In the genomic region with DNA sequence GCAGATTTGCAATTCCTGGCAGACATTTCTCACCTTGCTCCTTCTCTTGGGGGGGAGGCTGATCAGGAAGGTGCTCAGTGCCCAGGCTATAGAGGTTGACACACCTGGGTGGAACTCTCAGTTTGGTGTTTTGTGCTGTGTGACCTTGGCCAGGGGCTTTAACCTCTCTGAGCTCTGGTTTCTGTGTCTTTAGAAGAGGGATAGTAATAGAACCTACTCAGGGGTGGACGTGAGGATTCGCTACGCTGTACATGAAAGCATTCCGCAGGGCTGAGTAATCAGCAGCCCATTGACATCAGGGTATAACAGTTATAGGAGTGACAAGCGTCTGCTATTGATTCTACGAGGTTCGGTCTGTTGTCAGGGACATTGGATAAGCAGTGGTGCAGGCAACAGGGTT, we compare ENCODE assay signal across 29 cellular contexts.
DNase-seq lines count a peak whose midpoint lies in the region; ATAC-seq, FAIRE-seq and TF ChIP-seq lines count a peak whose summit lies in the region.
"Had no signal": no experiment of that assay in that cellular context is flagged by ENCODE, and none has a peak within 500 bp of the region (broad histone marks: within the 10 kb centered on the region; RNA-seq: fewer than 3 reads in every experiment).

No MANE protein-coding gene starts in this region.

- no peak overlapping the region for H4K8ac ChIP-seq in IMR-90 (ENCODE audit: low read depth in 2 of 2, low read length in 2 of 2)

- peak overlapping the region in 3 of 5 experiments; percentile 69 to 86 (median 83) for H3K27ac Mint-ChIP-seq in brain
- no peak overlapping the region for H3K27ac Mint-ChIP-seq in nephron progenitor cell
- H3K27ac Mint-ChIP-seq: activated CD4-positive, alpha-beta memory T cell treated with anti-CD3 and anti-CD28 coated beads for 36 hours; activated T-helper 1 cell treated with anti-CD3 and anti-CD28 coated beads, Interleukin-12 subunit alpha, Interleukin-12 subunit beta, Interleukin-2, Interleukin-4 antibody, amounts not matched to agents 30 ng/mL and 10 ng/mL and 1 ng/mL, durations not matched to agents 14 hours and 24 hours and 36 hours; immature natural killer cell; stimulated activated memory B cell treated with anti-CD40 and anti-IgM and Interleukin-4, amounts not matched to agents 10 μg/mL and 1 μg/mL and 100 μg/mL, for 72 hours; T-helper 17 cell had no signal

- no peaks in the 10 kb centered on the region for H4K20me1 ChIP-seq in IMR-90 (ENCODE audit: insufficient read depth, low read length)
- H4K20me1 ChIP-seq: BLaER1 had no signal

- no peak overlapping the region for H4K5ac ChIP-seq in IMR-90 (ENCODE audit: low read depth, low read length)

- TF ChIP-seq CTCF in IMR-90 (conservative IDR thresholded peaks at IDR 0.05; ENCODE audit: low read depth, low read length) (no peak), brain (conservative IDR thresholded peaks at IDR 0.05) (no peak), sigmoid colon (IDR thresholded peaks at IDR 0.05) (no peak), kidney (IDR thresholded peaks at IDR 0.05; ENCODE audit: borderline replicate concordance, extremely low read depth, insufficient read depth) (no peak), nephron progenitor cell (IDR thresholded peaks at IDR 0.05) (no peak)

- ATAC-seq in IMR-90 (ENCODE audit: low read depth), result no peak
- ATAC-seq: naive thymus-derived CD4-positive, alpha-beta T cell; Right ventricle myocardium inferior; SK-N-SH treated with all-trans-retinoic acid at 6 μM for 48 hours; stimulated activated memory B cell treated with anti-CD40 and anti-IgM and Interleukin-4, amounts not matched to agents 10 μg/mL and 1 μg/mL and 100 μg/mL, for 72 hours; T-helper 17 cell had no signal

- no peak overlapping the region for H3K56ac ChIP-seq in IMR-90 (ENCODE audit: extremely low read depth, insufficient read depth, low read length)

- H3K18ac ChIP-seq in IMR-90 (ENCODE audit: low read depth, low read length), result no peak overlapping the region

- H3K14ac ChIP-seq in IMR-90 (replicated peaks; ENCODE audit: low read depth, low read length), result no peak overlapping the region

- no peaks in the 10 kb centered on the region for H3K79me1 ChIP-seq in IMR-90 (ENCODE audit: low read depth in 1 of 2, low read length in 2 of 2)

- H2AFZ ChIP-seq in IMR-90 (replicated peaks; ENCODE audit: low read length, poor library complexity), result no peak overlapping the region

- H2BK120ac ChIP-seq in IMR-90 (ENCODE audit: low read depth, low read length), result no peak overlapping the region

- no peak overlapping the region for H3K4me2 ChIP-seq in IMR-90 (ENCODE audit: low read depth, low read length)
- H3K4me2 ChIP-seq: BLaER1 had no signal

- peak; percentile 63 for DNase-seq in Daoy (ENCODE audit: low read depth)
- DNase-seq in IMR-90, result peak; percentile 6
- no peak for DNase-seq in sigmoid colon
- DNase-seq in kidney, result no peak
- DNase-seq in nephron progenitor cell, result no peak
- DNase-seq in KG1 (lab: John Stamatoyannopoulos, UW), result no peak
- DNase-seq: activated CD4-positive, alpha-beta memory T cell treated with anti-CD3 and anti-CD28 coated beads for 36 hours; activated CD4-positive, CD25-positive, alpha-beta regulatory T cell treated with anti-CD3 and anti-CD28 coated beads, Interleukin-2, amount 50 U/mL, for 72 hours; activated naive CD4-positive, alpha-beta T cell treated with Interleukin-2 at 50 U/mL for 16 hours; brain microvascular endothelial cell; COR-L47; DMS53; hippocampal formation; immature natural killer cell; Kasumi-1; midbrain; naive thymus-derived CD4-positive, alpha-beta T cell; NCI-H1436 treated with DMSO at 0.1 percent for 48 hours; NCI-H2081 treated with DMSO at 0.1 percent for 48 hours; NCI-H526; T-helper 17 cell; transverse colon had no signal

- TF ChIP-seq POLR2A in IMR-90 (IDR thresholded peaks at IDR 0.05; ENCODE audit: low read depth, low read length) (no peak), sigmoid colon (IDR thresholded peaks at IDR 0.05) (no peak)

- no peak for TF ChIP-seq RAD21 in IMR-90 (IDR thresholded peaks at IDR 0.05; ENCODE audit: low read length)

- H4K91ac ChIP-seq in IMR-90 (ENCODE audit: insufficient read depth, low read depth, low read length), result no peak overlapping the region

- H3K4me1 ChIP-seq in IMR-90 (ENCODE audit: control insufficient read depth, insufficient read depth, low read length), result no peaks in the 10 kb centered on the region
- H3K4me1 ChIP-seq in mesodermal cell (ENCODE audit: control insufficient read depth, insufficient read depth, low read length, poor library complexity, severe bottlenecking), result no peaks in the 10 kb centered on the region
- peaks cover 0 to 11% (median 0%) of the 10 kb centered on the region in 4 donors for H3K4me1 ChIP-seq in sigmoid colon
- no peaks in the 10 kb centered on the region for H3K4me1 ChIP-seq in kidney (ENCODE audit: control insufficient read depth in 1 of 2, insufficient read depth in 1 of 2, low read depth in 1 of 2, low read length in 2 of 2)
- H3K4me1 ChIP-seq: transverse colon had no signal

- H2AK5ac ChIP-seq in IMR-90 (ENCODE audit: low read depth, low read length), result no peak overlapping the region

- intact Hi-C loops in IMR-90 (cut with micrococcal nuclease), result no loop called here
- intact Hi-C loops in sigmoid colon (cut with DNase I), result no loop called here
- intact Hi-C loops in kidney (cut with DNase I), result no loop called here

- no peak overlapping the region for H3K4ac ChIP-seq in IMR-90 (ENCODE audit: low read depth, low read length)

- in situ Hi-C loops in IMR-90 (cut with MboI; ENCODE audit: low sequenced_read_pairs), result no loop called here

- 17% methylated on average over 5 of the region's 7 CpGs; no CpG with 5 or more reads in 1 of the 2 experiments for WGBS in IMR-90 (ENCODE audit: extremely low coverage in 2 of 2, insufficient read length in 1 of 2), 2 experiments
- WGBS in mesodermal cell (ENCODE audit: insufficient coverage in 2 of 2), 2 experiments, result 36 to 46% methylated on average over 7 of the region's 7 CpGs
- WGBS in sigmoid colon, 2 donors, result 47 to 60% methylated on average over 7 of the region's 7 CpGs

- H3K36me3 Mint-ChIP-seq in brain (no peaks in the 10 kb centered on the region), nephron progenitor cell (ENCODE audit: low read depth) (no peaks in the 10 kb centered on the region)
- H3K36me3 Mint-ChIP-seq: activated CD4-positive, alpha-beta memory T cell treated with anti-CD3 and anti-CD28 coated beads for 36 hours; immature natural killer cell; naive thymus-derived CD4-positive, alpha-beta T cell; stimulated activated memory B cell treated with anti-CD40 and anti-IgM and Interleukin-4, amounts not matched to agents 10 μg/mL and 1 μg/mL and 100 μg/mL, for 72 hours had no signal

- H3K4me1 Mint-ChIP-seq in brain (peaks cover 48% of the 10 kb centered on the region), nephron progenitor cell (peaks cover 30% of the 10 kb centered on the region)
- H3K4me1 Mint-ChIP-seq: immature natural killer cell; stimulated activated memory B cell treated with anti-CD40 and anti-IgM and Interleukin-4, amounts not matched to agents 10 μg/mL and 1 μg/mL and 100 μg/mL, for 72 hours had no signal

- H3K9me3 Mint-ChIP-seq in brain (peaks cover 0 to 8% (median 0%) of the 10 kb centered on the region in 5 experiments), nephron progenitor cell (no peaks in the 10 kb centered on the region)
- H3K9me3 Mint-ChIP-seq: activated CD4-positive, alpha-beta memory T cell treated with anti-CD3 and anti-CD28 coated beads for 36 hours; activated T-helper 1 cell treated with anti-CD3 and anti-CD28 coated beads, Interleukin-12 subunit alpha, Interleukin-12 subunit beta, Interleukin-2, Interleukin-4 antibody, amounts not matched to agents 30 ng/mL and 10 ng/mL and 1 ng/mL, durations not matched to agents 14 hours and 24 hours and 36 hours; immature natural killer cell; stimulated activated memory B cell treated with anti-CD40 and anti-IgM and Interleukin-4, amounts not matched to agents 10 μg/mL and 1 μg/mL and 100 μg/mL, for 72 hours had no signal

- dilution Hi-C loops in IMR-90 (cut with HindIII; ENCODE audit: low sequenced_read_pairs, unreplicated experiment), result no loop called here

- H3K4me3 Mint-ChIP-seq in brain, result peak overlapping the region in 1 of 5 experiments; percentile 66
- H3K4me3 Mint-ChIP-seq in nephron progenitor cell, result no peak overlapping the region
- H3K4me3 Mint-ChIP-seq: activated CD4-positive, alpha-beta memory T cell treated with anti-CD3 and anti-CD28 coated beads for 36 hours; activated T-helper 1 cell treated with anti-CD3 and anti-CD28 coated beads, Interleukin-12 subunit alpha, Interleukin-12 subunit beta, Interleukin-2, Interleukin-4 antibody, amounts not matched to agents 30 ng/mL and 10 ng/mL and 1 ng/mL, durations not matched to agents 14 hours and 24 hours and 36 hours; immature natural killer cell; naive thymus-derived CD4-positive, alpha-beta T cell; stimulated activated memory B cell treated with anti-CD40 and anti-IgM and Interleukin-4, amounts not matched to agents 10 μg/mL and 1 μg/mL and 100 μg/mL, for 72 hours; T-helper 17 cell had no signal

- no peak overlapping the region for H2BK5ac ChIP-seq in IMR-90 (ENCODE audit: low read depth, low read length, poor library complexity, severe bottlenecking)

- TF ChIP-seq EP300 in sigmoid colon (IDR thresholded peaks at IDR 0.05), result no peak

- H2BK20ac ChIP-seq in IMR-90 (ENCODE audit: low read depth, low read length), result no peak overlapping the region

- BruUV-seq in IMR-90 (replicated peaks; lab: Mats Ljungman, UMichigan), result no TSS peak

- H2BK15ac ChIP-seq in IMR-90 (ENCODE audit: low read depth, low read length), result no peak overlapping the region

- CTCF ChIA-PET in IMR-90 (lab: Yijun Ruan, JAX), result no interaction called here

- no peaks in the 10 kb centered on the region for H3K9me3 ChIP-seq in IMR-90 (ENCODE audit: control insufficient read depth, insufficient read depth, low read length)
- H3K9me3 ChIP-seq in mesodermal cell (ENCODE audit: control insufficient read depth, low read length), result no peaks in the 10 kb centered on the region
- H3K9me3 ChIP-seq in sigmoid colon, result no peaks in the 10 kb centered on the region
- no peaks in the 10 kb centered on the region for H3K9me3 ChIP-seq in kidney (ENCODE audit: control insufficient read depth in 1 of 2, low read length in 2 of 2)
- H3K9me3 ChIP-seq: BLaER1, transverse colon had no signal

- no peak overlapping the region for H3K27ac ChIP-seq in IMR-90 (ENCODE audit: insufficient read depth, low read length)
- H3K27ac ChIP-seq in mesodermal cell (ENCODE audit: low read depth, low read length, severe bottlenecking), result peak overlapping the region; percentile 6
- H3K27ac ChIP-seq in sigmoid colon, result no peak overlapping the region
- no peak overlapping the region for H3K27ac ChIP-seq in kidney (ENCODE audit: low read depth in 2 of 2, low read length in 2 of 2)
- H3K27ac ChIP-seq: BLaER1, brain microvascular endothelial cell, transverse colon had no signal

- H3K9ac ChIP-seq in IMR-90 (ENCODE audit: low read depth, low read length), result no peak overlapping the region
- no peak overlapping the region for H3K9ac ChIP-seq in kidney (ENCODE audit: low read length in 2 of 2)
- H3K9ac ChIP-seq: BLaER1 had no signal

- H3K4me3 ChIP-seq in IMR-90 (ENCODE audit: insufficient read depth, low read depth, low read length), result no peak overlapping the region
- no peak overlapping the region for H3K4me3 ChIP-seq in mesodermal cell (ENCODE audit: extremely low read depth, insufficient read depth, low read length, poor library complexity, severe bottlenecking)
- H3K4me3 ChIP-seq in sigmoid colon, result no peak overlapping the region
- no peak overlapping the region for H3K4me3 ChIP-seq in kidney (ENCODE audit: low read length in 2 of 2)
- H3K4me3 ChIP-seq: BLaER1, transverse colon had no signal

- H3K27me3 Mint-ChIP-seq in brain, result no peaks in the 10 kb centered on the region
- no peaks in the 10 kb centered on the region for H3K27me3 Mint-ChIP-seq in nephron progenitor cell (ENCODE audit: low read depth, poor library complexity)
- H3K27me3 Mint-ChIP-seq: activated CD4-positive, alpha-beta memory T cell treated with anti-CD3 and anti-CD28 coated beads for 36 hours had no signal

- H3K9me1 ChIP-seq in IMR-90 (ENCODE audit: insufficient read depth, low read length), result no peaks in the 10 kb centered on the region

- FAIRE-seq in kidney (lab: Jason Lieb, UNC), result no peak

- H2AK9ac ChIP-seq in IMR-90 (replicated peaks; ENCODE audit: low read depth, low read length, poor library complexity), result no peak overlapping the region

- no peaks in the 10 kb centered on the region for H3K36me3 ChIP-seq in IMR-90 (ENCODE audit: control insufficient read depth, insufficient read depth, low read length)
- H3K36me3 ChIP-seq in mesodermal cell (ENCODE audit: control insufficient read depth, insufficient read depth, low read length), result no peaks in the 10 kb centered on the region
- H3K36me3 ChIP-seq in sigmoid colon, result no peaks in the 10 kb centered on the region
- H3K36me3 ChIP-seq in kidney (ENCODE audit: control insufficient read depth in 1 of 2, insufficient read depth in 2 of 2, low read length in 2 of 2), result no peaks in the 10 kb centered on the region
- H3K36me3 ChIP-seq: BLaER1, brain microvascular endothelial cell, transverse colon had no signal

- no peak overlapping the region for H3K23ac ChIP-seq in IMR-90 (ENCODE audit: low read depth, low read length)

- POLR2A ChIA-PET in IMR-90 (lab: Charles Lee; ENCODE audit: unreplicated experiment), result no interaction called here

- H3K27me3 ChIP-seq in IMR-90 (ENCODE audit: control insufficient read depth, insufficient read depth, low read length) (peaks cover 24% of the 10 kb centered on the region), sigmoid colon (peaks cover 0 to 62% (median 14%) of the 10 kb centered on the region in 3 donors)
- H3K27me3 ChIP-seq: BLaER1 had no signal

Comparison
In these comparisons a context has a peak if more than half of its experiments do, and no peak if none do; other contexts are left out.
1. DNase-seq: peak in Daoy (single experiment) and IMR-90 (single experiment); none in sigmoid colon (single experiment), kidney (single experiment), nephron progenitor cell (single experiment) and KG1 (single experiment).